In the genomic region with DNA sequence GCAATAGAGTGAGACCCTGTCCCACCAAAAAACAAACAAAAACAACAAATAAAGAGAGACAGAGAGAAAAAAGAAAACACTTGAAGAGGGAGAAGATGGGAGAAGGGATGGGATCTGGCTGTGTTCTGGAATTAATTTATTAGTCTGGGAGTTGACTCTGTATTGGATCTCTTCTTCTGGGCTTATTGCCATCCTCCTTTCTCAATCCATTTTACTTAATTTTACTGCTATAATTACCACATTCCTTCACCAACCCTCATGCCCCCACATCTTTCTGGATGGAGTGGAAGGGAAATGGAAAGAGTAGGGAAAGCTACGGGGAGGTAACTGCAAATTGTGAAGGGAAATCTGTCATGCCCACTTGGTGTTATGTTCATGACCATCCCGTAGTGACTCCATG, we compare ENCODE assay signal across 30 cellular contexts. TPM values are rescaled to one million over a fixed set of nuclear protein-coding genes. Genes with fewer than 3 reads are reported as not detected.
"Had no signal": no experiment of that assay in that cellular context is flagged by ENCODE, and none has a peak within 500 bp of the region (broad histone marks: within the 10 kb centered on the region; RNA-seq: fewer than 3 reads in every experiment).

No MANE protein-coding gene starts in this region.

- H3K4me3 Mint-ChIP-seq: activated CD4-positive, alpha-beta T cell treated with anti-CD3 and anti-CD28 coated beads, Interleukin-2, amount 10 ng/mL, durations not matched to agents 7 days and 5 days; activated CD8-positive, alpha-beta memory T cell treated with anti-CD3 and anti-CD28 coated beads, Interleukin-2, amount 10 ng/mL, durations not matched to agents 7 days and 5 days; activated CD8-positive, alpha-beta T cell treated with anti-CD3 and anti-CD28 coated beads for 36 hours; activated naive CD8-positive, alpha-beta T cell treated with anti-CD3 and anti-CD28 coated beads, Interleukin-2, amount 50 U/mL, for 24 hours; activated T-helper 1 cell treated with anti-CD3 and anti-CD28 coated beads, Interleukin-12 subunit alpha, Interleukin-12 subunit beta, Interleukin-2, Interleukin-4 antibody, amounts not matched to agents 30 ng/mL and 10 ng/mL and 1 ng/mL, durations not matched to agents 14 hours and 24 hours and 36 hours; brain; nephron; type B pancreatic cell had no signal

- H3K27me3 ChIP-seq: neutrophil, vagina had no signal

- H2AFZ ChIP-seq: parathyroid adenoma had no signal

- H3K9me3 Mint-ChIP-seq: activated CD4-positive, alpha-beta T cell treated with anti-CD3 and anti-CD28 coated beads, Interleukin-2, amount 10 ng/mL, durations not matched to agents 7 days and 5 days; activated CD8-positive, alpha-beta T cell treated with anti-CD3 and anti-CD28 coated beads for 36 hours; activated T-helper 1 cell treated with anti-CD3 and anti-CD28 coated beads, Interleukin-12 subunit alpha, Interleukin-12 subunit beta, Interleukin-2, Interleukin-4 antibody, amounts not matched to agents 30 ng/mL and 10 ng/mL and 1 ng/mL, durations not matched to agents 14 hours and 24 hours and 36 hours; nephron; type B pancreatic cell had no signal

- H3K36me3 Mint-ChIP-seq: activated CD8-positive, alpha-beta memory T cell treated with anti-CD3 and anti-CD28 coated beads, Interleukin-2, amount 10 ng/mL, durations not matched to agents 7 days and 5 days; type B pancreatic cell had no signal

- FAIRE-seq: endometrium, frontal cortex, TTC549 had no signal

- H3K27me3 Mint-ChIP-seq: activated CD8-positive, alpha-beta memory T cell treated with anti-CD3 and anti-CD28 coated beads, Interleukin-2, amount 10 ng/mL, durations not matched to agents 7 days and 5 days; brain had no signal

- H3K27ac ChIP-seq: neutrophil, parathyroid adenoma, thoracic aorta, vagina, WERI-Rb-1 had no signal

- H3K9ac ChIP-seq: parathyroid adenoma had no signal

- H3K36me3 ChIP-seq: neutrophil, thoracic aorta, vagina had no signal

- H3K27ac Mint-ChIP-seq: activated CD4-positive, alpha-beta T cell treated with anti-CD3 and anti-CD28 coated beads, Interleukin-2, amount 10 ng/mL, durations not matched to agents 7 days and 5 days; activated CD8-positive, alpha-beta memory T cell treated with anti-CD3 and anti-CD28 coated beads, Interleukin-2, amount 10 ng/mL, durations not matched to agents 7 days and 5 days; activated CD8-positive, alpha-beta T cell treated with anti-CD3 and anti-CD28 coated beads for 36 hours; activated naive CD8-positive, alpha-beta T cell treated with anti-CD3 and anti-CD28 coated beads, Interleukin-2, amount 50 U/mL, for 24 hours; activated T-helper 1 cell treated with anti-CD3 and anti-CD28 coated beads, Interleukin-12 subunit alpha, Interleukin-12 subunit beta, Interleukin-2, Interleukin-4 antibody, amounts not matched to agents 30 ng/mL and 10 ng/mL and 1 ng/mL, durations not matched to agents 14 hours and 24 hours and 36 hours; nephron; type B pancreatic cell had no signal

- DNase-seq: activated CD4-positive, alpha-beta T cell treated with anti-CD3 and anti-CD28 coated beads, Interleukin-2, amount 10 ng/mL, durations not matched to agents 7 days and 5 days; activated CD4-positive, CD25-positive, alpha-beta regulatory T cell treated with anti-CD3 and anti-CD28 coated beads, Interleukin-2, amount 50 U/mL, for 72 hours; activated CD8-positive, alpha-beta memory T cell treated with anti-CD3 and anti-CD28 coated beads, Interleukin-2, amount 10 ng/mL, durations not matched to agents 7 days and 5 days; activated CD8-positive, alpha-beta T cell treated with anti-CD3 and anti-CD28 coated beads for 36 hours; activated gamma-delta T cell; activated naive CD4-positive, alpha-beta T cell treated with anti-CD3 and anti-CD28 coated beads, Interleukin-2, amount 50 U/mL, for 16 hours; activated naive CD8-positive, alpha-beta T cell treated with anti-CD3 and anti-CD28 coated beads, Interleukin-2, amount 50 U/mL, for 24 hours; activated T-cell treated with anti-CD3 and anti-CD28 coated beads for 4 hours; aorta; glutamatergic neuron; hippocampal formation; left ventricle myocardium superior; mammary epithelial cell; right cardiac atrium; stimulated activated CD4-positive, alpha-beta T cell treated with anti-CD3 and anti-CD28 coated beads, Interleukin-4, amount 100 ng/mL, for 24 hours; stimulated activated naive CD4-positive, alpha-beta T cell treated with Interleukin-2 at 50 U/mL for 16 hours; WERI-Rb-1 had no signal

- H3K4me3 ChIP-seq: thoracic aorta, vagina had no signal

- H3K9me3 ChIP-seq: neutrophil, thoracic aorta, vagina had no signal

- H3K4me1 Mint-ChIP-seq: activated CD4-positive, alpha-beta T cell treated with anti-CD3 and anti-CD28 coated beads, Interleukin-2, amount 10 ng/mL, durations not matched to agents 7 days and 5 days; activated CD8-positive, alpha-beta memory T cell treated with anti-CD3 and anti-CD28 coated beads, Interleukin-2, amount 10 ng/mL, durations not matched to agents 7 days and 5 days; activated naive CD8-positive, alpha-beta T cell treated with anti-CD3 and anti-CD28 coated beads, Interleukin-2, amount 50 U/mL, for 24 hours; nephron had no signal

- H3K4me1 ChIP-seq: parathyroid adenoma, vagina had no signal

RNA-seq across cellular contexts. Expression of a gene that starts 42.9 kb away (rescaled TPM):
- total RNA-seq: activated CD4-positive, alpha-beta T cell treated with anti-CD3 and anti-CD28 coated beads, Interleukin-2, amount 10 ng/mL, durations not matched to agents 7 days and 5 days; activated CD8-positive, alpha-beta memory T cell treated with anti-CD3 and anti-CD28 coated beads, Interleukin-2, amount 10 ng/mL, durations not matched to agents 7 days and 5 days; activated CD8-positive, alpha-beta T cell treated with anti-CD3 and anti-CD28 coated beads for 36 hours; activated T-helper 1 cell treated with anti-CD3 and anti-CD28 coated beads, Interleukin-12 subunit alpha, Interleukin-12 subunit beta, Interleukin-2, Interleukin-4 antibody, amounts not matched to agents 30 ng/mL and 10 ng/mL and 1 ng/mL, durations not matched to agents 14 hours and 24 hours and 36 hours; left ventricle myocardium superior; mammary epithelial cell; mononuclear cell; pulmonary artery endothelial cell; vagina had no signal
- polyA plus RNA-seq: mammary epithelial cell had no signal
